Comparison of ENCODE assay signal across 1 cellular context in genomic region chr7:101169838-101170531, GRCh38.
TF ChIP-seq lines count a peak whose summit lies in the region.

No MANE protein-coding gene starts in this region.

TF ChIP-seq in K562, 482 proteins besides CTCF, POLR2A, EP300 and RAD21 (continued from another document):
- TF ChIP-seq ZNF318 (IDR thresholded peaks at IDR 0.05; ENCODE audit: borderline replicate concordance in 1 of 2, low read depth in 1 of 2) (no peak), TOE1 (IDR thresholded peaks at IDR 0.05; ENCODE audit: borderline replicate concordance) (no peak), TOE1 (CRISPR knock-in tag; IDR thresholded peaks at IDR 0.05; ENCODE audit: borderline replicate concordance, low read depth) (no peak), TRIM28 (IDR thresholded peaks at IDR 0.05) (no peak), ZNF395 (CRISPR knock-in tag; IDR thresholded peaks at IDR 0.05) (no peak), ZC3H11A (IDR thresholded peaks at IDR 0.05; ENCODE audit: low read depth, low read length) (no peak), TBL1XR1 (IDR thresholded peaks at IDR 0.05; ENCODE audit: low read length in 2 of 2) (0 out of 4 replicates have a peak, but pooled peaks of 1 of the 2 experiments have one; percentile 16), TFAM (CRISPR knock-in tag; conservative IDR thresholded peaks at IDR 0.05) (no peak), HDAC8 (tag; IDR thresholded peaks at IDR 0.05) (no peak), C11orf30 (IDR thresholded peaks at IDR 0.05; ENCODE audit: low read depth) (no peak), SRF (CRISPR knock-in tag; IDR thresholded peaks at IDR 0.05) (no peak), TARDBP (IDR thresholded peaks at IDR 0.05) (no peak), CEBPB (tag; IDR thresholded peaks at IDR 0.05) (no peak), PTRF (tag; IDR thresholded peaks at IDR 0.05) (no peak), IFI16 (CRISPR knock-in tag; IDR thresholded peaks at IDR 0.05) (no peak), TEAD2 (tag; IDR thresholded peaks at IDR 0.05) (no peak), MYNN (IDR thresholded peaks at IDR 0.05) (peak; percentile 57; the same call in 1 of the 2 replicates), MYNN (CRISPR knock-in tag; IDR thresholded peaks at IDR 0.05) (no peak), ESRRA (IDR thresholded peaks at IDR 0.05; ENCODE audit: borderline replicate concordance, low read depth) (no peak), SRSF9 (IDR thresholded peaks at IDR 0.05; ENCODE audit: borderline replicate concordance, low read depth, low read length) (no peak), KDM2B (CRISPR knock-in tag; IDR thresholded peaks at IDR 0.05) (0 out of 2 replicates have a peak, but pooled peaks have one; percentile 63), NR2C2 (CRISPR knock-in tag; IDR thresholded peaks at IDR 0.05) (no peak), NR2C2 (tag; IDR thresholded peaks at IDR 0.05) (no peak), STAT5B (CRISPR knock-in tag; IDR thresholded peaks at IDR 0.05) (no peak), ERF (CRISPR knock-in tag; IDR thresholded peaks at IDR 0.05) (0 out of 2 replicates have a peak, but pooled peaks have one; percentile 47), CBFA2T3 (IDR thresholded peaks at IDR 0.05) (no peak), IRF9 (tag; IDR thresholded peaks at IDR 0.05) (no peak), ZNF583 (CRISPR knock-in tag; IDR thresholded peaks at IDR 0.05) (0 out of 2 replicates have a peak, but pooled peaks have one; percentile 17), CXXC5 (CRISPR knock-in tag; IDR thresholded peaks at IDR 0.05) (peak; percentile 64; the same call in 1 of the 2 replicates), ZNF512 (tag; IDR thresholded peaks at IDR 0.05) (no peak), ARID4B (CRISPR knock-in tag; IDR thresholded peaks at IDR 0.05) (no peak), PHF8 (IDR thresholded peaks at IDR 0.05; ENCODE audit: borderline replicate concordance, low read length) (no peak), HNRNPH1 (optimal IDR thresholded peaks at IDR 0.05; ENCODE audit: low read depth, low read length) (no peak)
TF ChIP-seq in K562: peak in this region for 48.
